In the genomic region with DNA sequence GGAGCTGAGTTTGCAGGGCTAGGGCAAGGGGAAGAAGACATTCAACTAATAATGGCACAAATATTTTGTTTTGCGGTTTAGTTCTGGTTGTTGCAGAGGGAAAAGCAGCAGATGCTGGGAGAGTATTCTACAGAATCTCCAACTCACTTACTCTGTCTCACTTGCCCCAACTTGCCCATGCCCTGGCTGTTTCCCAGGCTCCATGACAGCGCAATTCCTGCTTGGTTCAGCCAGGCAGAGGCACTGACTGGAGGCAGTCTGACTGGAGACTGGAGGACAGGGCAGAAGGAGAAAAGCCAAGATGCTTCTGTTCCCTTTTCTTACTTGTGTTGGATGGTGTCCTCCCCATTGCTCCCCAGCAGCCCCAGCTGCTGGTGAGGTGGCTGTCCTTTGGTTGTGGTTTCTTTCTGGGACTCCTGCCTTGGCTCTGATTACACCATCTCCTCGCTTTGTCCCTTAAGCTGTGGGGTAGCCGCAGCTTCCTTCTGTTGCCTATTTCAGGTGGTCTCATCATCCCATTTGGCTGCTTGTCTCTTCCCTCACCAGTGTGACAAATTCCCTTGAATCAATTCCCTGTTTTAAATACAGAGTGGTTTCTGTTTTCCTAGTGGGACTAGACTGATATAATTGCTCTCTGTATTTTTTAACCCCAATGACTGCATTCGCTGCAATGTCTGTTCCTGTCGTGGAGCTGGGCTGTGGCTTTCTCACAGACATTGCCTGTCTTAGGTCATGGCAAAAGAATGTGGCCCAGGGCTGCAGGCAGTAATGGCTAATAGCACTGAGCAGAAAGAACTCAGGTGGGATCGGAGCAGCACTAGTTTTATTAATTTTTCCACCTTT, we compare ENCODE assay signal across 9 cellular contexts. TPM values are rescaled to one million over a fixed set of nuclear protein-coding genes. Genes with fewer than 3 reads are reported as not detected.
DNase-seq lines count a peak whose midpoint lies in the region; ATAC-seq and TF ChIP-seq lines count a peak whose summit lies in the region.
"Had no signal": no experiment of that assay in that cellular context is flagged by ENCODE, and none has a peak within 500 bp of the region (broad histone marks: within the 10 kb centered on the region; RNA-seq: fewer than 3 reads in every experiment).

No MANE protein-coding gene starts in this region.

- no peak overlapping the region for H3K4ac ChIP-seq in neuronal stem cell (ENCODE audit: low read length)

- no peaks in the 10 kb centered on the region for H3K9me3 ChIP-seq in neuronal stem cell (replicated peaks in 1 of 2; ENCODE audit: control insufficient read depth in 2 of 2, insufficient read depth in 1 of 2, low read depth in 1 of 2, low read length in 2 of 2)

- H2BK5ac ChIP-seq in neuronal stem cell (ENCODE audit: low read length), result no peak overlapping the region

- no peak overlapping the region for H4K8ac ChIP-seq in neuronal stem cell (ENCODE audit: low read depth, low read length)

- in situ Hi-C loops in KBM-7 (cut with MboI; ENCODE audit: low pct_unique_long_range_greater_than_20kb, low sequenced_read_pairs), result no loop called here

- no peak for TF ChIP-seq CTCF in epithelial cell of esophagus (IDR thresholded peaks at IDR 0.05; ENCODE audit: insufficient read depth, low read depth, low read length, missing control alignments)

- H3K4me3 ChIP-seq in epithelial cell of esophagus (ENCODE audit: low read length), result peak overlapping the region; percentile 22
- H3K4me3 ChIP-seq in neuronal stem cell (ENCODE audit: low read length in 2 of 2), result no peak overlapping the region

- no peak overlapping the region for H3K4me2 ChIP-seq in neuronal stem cell (ENCODE audit: insufficient read depth, low read length, poor library complexity, severe bottlenecking)

- no peak overlapping the region for H2BK120ac ChIP-seq in neuronal stem cell (ENCODE audit: low read depth, low read length)

- no peak overlapping the region for H3K27ac ChIP-seq in neuronal stem cell (replicated peaks; ENCODE audit: low read length)
- H3K27ac ChIP-seq: VCaP had no signal

- H3K27me3 Mint-ChIP-seq in activated T-cell treated with anti-CD3 and anti-CD28 coated beads, Interleukin-2, amount 50 U/mL, for 4 hours (ENCODE audit: low read depth), result peaks cover 4% of the 10 kb centered on the region

- H3K9ac ChIP-seq in neuronal stem cell (ENCODE audit: low read depth, low read length, poor library complexity), result no peak overlapping the region

- ATAC-seq in activated T-cell treated with anti-CD3 and anti-CD28 coated beads, Interleukin-2, amount 50 U/mL, for 4 hours, result no peak
- no peak for ATAC-seq in GM21786 (IDR thresholded peaks at IDR 0.05; ENCODE audit: unreplicated experiment)

- H3K4me1 Mint-ChIP-seq in activated T-cell treated with anti-CD3 and anti-CD28 coated beads, Interleukin-2, amount 50 U/mL, for 4 hours (ENCODE audit: low read depth), result no peaks in the 10 kb centered on the region

- peak overlapping the region; percentile 66 for H3K18ac ChIP-seq in neuronal stem cell (ENCODE audit: low read length)

- no peak overlapping the region for H2BK15ac ChIP-seq in neuronal stem cell (ENCODE audit: low read length)

- H2BK12ac ChIP-seq in neuronal stem cell (ENCODE audit: low read length), result no peak overlapping the region

- no peaks in the 10 kb centered on the region for H3K9me3 Mint-ChIP-seq in activated T-cell treated with anti-CD3 and anti-CD28 coated beads, Interleukin-2, amount 50 U/mL, for 4 hours

- peak; percentile 90 for DNase-seq in H4 (ENCODE audit: low spot score)
- DNase-seq in NCI-H446 treated with DMSO at 0.1 percent for 48 hours (lab: John Stamatoyannopoulos, UW), result peak; percentile 74
- DNase-seq in epithelial cell of esophagus (ENCODE audit: low read depth), result peak; percentile 98
- no peak for DNase-seq in neuronal stem cell (ENCODE audit: low spot score)
- DNase-seq in activated T-cell treated with anti-CD3 and anti-CD28 coated beads, Interleukin-2, amount 50 U/mL, for 4 hours, result no peak
- no peak for DNase-seq in KBM-7
- DNase-seq in DMS53 treated with DMSO at 0.1 percent for 48 hours (lab: John Stamatoyannopoulos, UW; ENCODE audit: unreplicated experiment), result no peak

- H4K91ac ChIP-seq in neuronal stem cell (ENCODE audit: low read depth, low read length, poor library complexity), result no peak overlapping the region

- H3K14ac ChIP-seq in neuronal stem cell (ENCODE audit: low read length), result peak overlapping the region; percentile 83

- H3K36me3 ChIP-seq in neuronal stem cell (replicated peaks in 1 of 2; ENCODE audit: control insufficient read depth in 2 of 2, insufficient read depth in 2 of 2, low read length in 2 of 2), result no peaks in the 10 kb centered on the region

- H2AFZ ChIP-seq in neuronal stem cell (ENCODE audit: low read length), result peak overlapping the region; percentile 5

- no peaks in the 10 kb centered on the region for H3K36me3 Mint-ChIP-seq in activated T-cell treated with anti-CD3 and anti-CD28 coated beads, Interleukin-2, amount 50 U/mL, for 4 hours (ENCODE audit: insufficient read depth)

- peaks cover 12 to 25% of the 10 kb centered on the region in 2 donors for H3K4me1 ChIP-seq in neuronal stem cell (ENCODE audit: control insufficient read depth in 2 of 2, insufficient read depth in 1 of 2, low read depth in 1 of 2, low read length in 2 of 2)

- H3K23ac ChIP-seq in neuronal stem cell (ENCODE audit: low read depth, low read length, poor library complexity), result no peak overlapping the region

- no CpG with 5 or more reads among the region's 7 CpGs for WGBS in neuronal stem cell (ENCODE audit: extremely low coverage in 2 of 2, insufficient read length in 2 of 2, insufficient replicate concordance in 1 of 2), 2 donors

- H2AK5ac ChIP-seq in neuronal stem cell (ENCODE audit: low read depth, low read length), result no peak overlapping the region

- no peaks in the 10 kb centered on the region for H3K79me1 ChIP-seq in neuronal stem cell (ENCODE audit: low read depth, low read length)

- H3K27me3 ChIP-seq in neuronal stem cell (ENCODE audit: control insufficient read depth in 3 of 3, insufficient read depth in 3 of 3, low read depth in 1 of 3, low read length in 3 of 3), result peaks cover 0 to 2% (median 0%) of the 10 kb centered on the region in 3 experiments

- no peak overlapping the region for H3K4me3 Mint-ChIP-seq in activated T-cell treated with anti-CD3 and anti-CD28 coated beads, Interleukin-2, amount 50 U/mL, for 4 hours

RNA-seq across cellular contexts. Expression of a gene that starts 24.2 kb away (rescaled TPM):
- total RNA-seq in H4 (2014; rRNA removed; shearing (Covaris generic)), result 0.60 and 0.80 TPM in 2 replicates
- polyA plus RNA-seq in neuronal stem cell (2013, experiment 1 of 2), result 5.3 TPM
- 5.3 TPM for polyA plus RNA-seq in neuronal stem cell (2013, experiment 2 of 2)
- under 1 TPM; 0.16 to 0.71 (median 0.26) TPM for total RNA-seq in activated T-cell treated with anti-CD3 and anti-CD28 coated beads, Interleukin-2, amount 50 U/mL, for 4 hours

Comparison
In these comparisons a context has a peak if more than half of its experiments do, and no peak if none do; other contexts are left out.
1. DNase-seq: peak in H4 (single experiment), NCI-H446 treated with DMSO at 0.1 percent for 48 hours (single experiment) and epithelial cell of esophagus (single experiment); none in neuronal stem cell (single experiment), activated T-cell treated with anti-CD3 and anti-CD28 coated beads, Interleukin-2, amount 50 U/mL, for 4 hours (single experiment), KBM-7 (single experiment) and DMS53 treated with DMSO at 0.1 percent for 48 hours (single experiment).